17 cellular contexts compared by ENCODE assay signal in genomic region chr6:23621026-23621425, GRCh38.
DNase-seq lines count a peak whose midpoint lies in the region; ATAC-seq and TF ChIP-seq lines count a peak whose summit lies in the region.
"Had no signal": no experiment of that assay in that cellular context is flagged by ENCODE, and none has a peak within 500 bp of the region (broad histone marks: within the 10 kb centered on the region; RNA-seq: fewer than 3 reads in every experiment).

No MANE protein-coding gene starts in this region.

- H3K4me2 ChIP-seq in GM23248 (ENCODE audit: unreplicated experiment), result no peak overlapping the region

- H4K20me1 ChIP-seq in GM23248 (ENCODE audit: insufficient read depth), result no peaks in the 10 kb centered on the region

- H2AFZ ChIP-seq in GM23248 (no peak overlapping the region), neuron (ENCODE audit: low read depth, low read length) (peak overlapping the region; percentile 86)

- no peak overlapping the region for H3K27ac ChIP-seq in GM23248
- H3K27ac ChIP-seq: HL-60, stomach had no signal

- H3K27me3 ChIP-seq in GM23248 (replicated peaks; ENCODE audit: insufficient read depth) (no peaks in the 10 kb centered on the region), neuron (ENCODE audit: insufficient read depth, low read length) (no peaks in the 10 kb centered on the region)
- H3K27me3 ChIP-seq: stomach had no signal

- DNase-seq in GM23248 (peak; percentile 1), RPMI7951 (ENCODE audit: low read depth) (peak; percentile 12), fibroblast of mammary gland (ENCODE audit: low read depth) (peak; percentile 62), nucleus accumbens (lab: John Stamatoyannopoulos, UW) (no peak), NCI-H1105 (lab: John Stamatoyannopoulos, UW) (no peak), GM20000 (ENCODE audit: low spot score) (no peak)
- DNase-seq: activated CD8-positive, alpha-beta T cell treated with anti-CD3 and anti-CD28 coated beads for 36 hours; activated naive CD8-positive, alpha-beta T cell treated with anti-CD3 and anti-CD28 coated beads, Interleukin-2, amount 50 U/mL, for 24 hours; GF-D8; KG1; midbrain; NCI-H1417; stomach had no signal

- H3K9ac ChIP-seq in GM23248, result no peak overlapping the region

- no peak for ATAC-seq in GM21390 (IDR thresholded peaks at IDR 0.05; ENCODE audit: unreplicated experiment)
- ATAC-seq: activated CD8-positive, alpha-beta T cell treated with anti-CD3 and anti-CD28 coated beads for 36 hours; activated naive CD8-positive, alpha-beta T cell treated with anti-CD3 and anti-CD28 coated beads, Interleukin-2, amount 50 U/mL, for 24 hours; SK-N-SH treated with all-trans-retinoic acid at 6 μM for 48 hours had no signal

- no peaks in the 10 kb centered on the region for H3F3A ChIP-seq in GM23248 (ENCODE audit: insufficient read depth)

- H3K9me3 ChIP-seq in GM23248 (ENCODE audit: low read depth) (no peaks in the 10 kb centered on the region), neuron (ENCODE audit: low read length) (no peaks in the 10 kb centered on the region)
- H3K9me3 ChIP-seq: stomach had no signal

- H3K79me2 ChIP-seq in GM23248 (ENCODE audit: insufficient read depth), result no peaks in the 10 kb centered on the region

- in situ Hi-C loops in GM23248 (cut with MboI), result no loop called here

- no peaks in the 10 kb centered on the region for H3K9me2 ChIP-seq in GM23248 (ENCODE audit: insufficient read depth)

- no peak overlapping the region for H3K4me3 ChIP-seq in GM23248
- no peak overlapping the region for H3K4me3 ChIP-seq in fibroblast of mammary gland (ENCODE audit: control insufficient read depth, low read depth, low read length)
- peak overlapping the region; percentile 45 for H3K4me3 ChIP-seq in neuron (ENCODE audit: low read length)
- H3K4me3 ChIP-seq: stomach had no signal

- no peaks in the 10 kb centered on the region for H3K4me1 ChIP-seq in GM23248 (ENCODE audit: insufficient read depth)
- peaks cover 19% of the 10 kb centered on the region for H3K4me1 ChIP-seq in neuron (ENCODE audit: insufficient read depth, low read length)
- H3K4me1 ChIP-seq: stomach had no signal

- TF ChIP-seq CTCF in fibroblast of mammary gland (conservative IDR thresholded peaks at IDR 0.05; ENCODE audit: control insufficient read depth, insufficient read depth, low read depth, low read length) (no peak), GM20000 (IDR thresholded peaks at IDR 0.05; ENCODE audit: extremely low read depth, missing control alignments) (no peak)

- WGBS in GM23248 (ENCODE audit: low coverage in 1 of 2, low lambda C conversion rate in 2 of 2, missing lambda C conversion rate in 2 of 2), 2 experiments, result 34 to 40% methylated on average over 3 of the region's 3 CpGs

- H3K36me3 ChIP-seq in GM23248 (ENCODE audit: low read depth), result no peaks in the 10 kb centered on the region
- no peaks in the 10 kb centered on the region for H3K36me3 ChIP-seq in neuron (ENCODE audit: insufficient read depth, low read length)
- H3K36me3 ChIP-seq: stomach had no signal

Comparison
In these comparisons a context has a peak if more than half of its experiments do, and no peak if none do; other contexts are left out.
1. DNase-seq: peak in GM23248 (single experiment), RPMI7951 (single experiment) and fibroblast of mammary gland (single experiment); none in nucleus accumbens (0 of 56), NCI-H1105 (single experiment) and GM20000 (single experiment).